In genomic region chr2:8344725-8345124, GRCh38 we compare ENCODE assay signal across 31 cellular contexts.
"Had no signal": no experiment of that assay in that cellular context is flagged by ENCODE, and none has a peak within 500 bp of the region (broad histone marks: within the 10 kb centered on the region; RNA-seq: fewer than 3 reads in every experiment).

No MANE protein-coding gene starts in this region.

- H3K4me3 ChIP-seq: breast epithelium, esophagus squamous epithelium, lower lobe of right lung, ovary, right lobe of liver, thyroid gland, upper lobe of right lung had no signal

- H3K36me3 ChIP-seq: breast epithelium, esophagus squamous epithelium, lower lobe of right lung, neutrophil, ovary, right lobe of liver, thyroid gland, upper lobe of right lung had no signal

- H3K9me3 Mint-ChIP-seq: activated naive CD8-positive, alpha-beta T cell treated with anti-CD3 and anti-CD28 coated beads, Interleukin-2, amount 50 U/mL, for 24 hours; activated T-helper 17 cell treated with anti-CD3 and anti-CD28 coated beads, Interleukin-2, amount 50 U/mL, for 72 hours had no signal

- H3K4me3 Mint-ChIP-seq: activated CD4-positive, alpha-beta T cell treated with anti-CD3 and anti-CD28 coated beads for 36 hours; activated CD8-positive, alpha-beta T cell treated with anti-CD3 and anti-CD28 coated beads, Interleukin-2, amount 10 ng/mL, durations not matched to agents 7 days and 5 days; activated naive CD8-positive, alpha-beta T cell treated with anti-CD3 and anti-CD28 coated beads, Interleukin-2, amount 50 U/mL, for 24 hours; activated T-cell treated with anti-CD3 and anti-CD28 coated beads, Interleukin-2, amount 50 U/mL, for 24 hours; activated T-helper 17 cell treated with anti-CD3 and anti-CD28 coated beads, Interleukin-2, amount 50 U/mL, for 72 hours; dendritic cell treated with granulocyte-macrophage colony-stimulating factor and Interleukin-4, amounts not matched to agents 40 ng/mL and 50 ng/mL, for 4 days; nephron; stimulated activated memory B cell treated with anti-CD40 and anti-IgM and Interleukin-4, amounts not matched to agents 10 μg/mL and 1 μg/mL and 100 μg/mL, for 72 hours; stimulated activated naive CD8-positive, alpha-beta T cell treated with anti-CD3 and anti-CD28 coated beads, Interleukin-15, amount 100 ng/mL, for 72 hours; T-helper 2 cell treated with Interferon-gamma antibody and Interleukin-4, amounts not matched to agents 5 μg/mL and 100 μg/mL, for 36 hours had no signal

- H3K36me3 Mint-ChIP-seq: stimulated activated memory B cell treated with anti-CD40 and anti-IgM and Interleukin-4, amounts not matched to agents 10 μg/mL and 1 μg/mL and 100 μg/mL, for 72 hours had no signal

- H3K27ac ChIP-seq: breast epithelium, esophagus squamous epithelium, lower lobe of right lung, neutrophil, ovary, right lobe of liver, thyroid gland, upper lobe of right lung had no signal

- H3K27me3 ChIP-seq: breast epithelium, esophagus squamous epithelium, neutrophil, ovary, right lobe of liver, thyroid gland, upper lobe of right lung had no signal

- ATAC-seq: activated CD4-positive, alpha-beta T cell treated with anti-CD3 and anti-CD28 coated beads for 36 hours; activated CD8-positive, alpha-beta T cell treated with anti-CD3 and anti-CD28 coated beads, Interleukin-2, amount 10 ng/mL, durations not matched to agents 7 days and 5 days; activated naive CD8-positive, alpha-beta T cell treated with anti-CD3 and anti-CD28 coated beads, Interleukin-2, amount 50 U/mL, for 24 hours; activated T-helper 17 cell treated with anti-CD3 and anti-CD28 coated beads, Interleukin-2, amount 50 U/mL, for 72 hours; left lobe of liver; lower lobe of right lung; stimulated activated memory B cell treated with anti-CD40 and anti-IgM and Interleukin-4, amounts not matched to agents 10 μg/mL and 1 μg/mL and 100 μg/mL, for 72 hours; stimulated activated naive CD8-positive, alpha-beta T cell treated with anti-CD3 and anti-CD28 coated beads, Interleukin-15, amount 100 ng/mL, for 72 hours; upper lobe of right lung had no signal

- H3K9me3 ChIP-seq: breast epithelium, esophagus squamous epithelium, lower lobe of right lung, neutrophil, ovary, right lobe of liver, thyroid gland, upper lobe of right lung had no signal

- DNase-seq: activated CD4-positive, alpha-beta T cell treated with anti-CD3 and anti-CD28 coated beads for 36 hours; activated CD4-positive, CD25-positive, alpha-beta regulatory T cell; activated CD8-positive, alpha-beta T cell treated with anti-CD3 and anti-CD28 coated beads, Interleukin-2, amount 10 ng/mL, durations not matched to agents 7 days and 5 days; activated gamma-delta T cell treated with Interleukin-2 at 50 U/mL for 16 hours; activated naive CD4-positive, alpha-beta T cell treated with anti-CD3 and anti-CD28 coated beads, Interleukin-2, amount 50 U/mL, for 16 hours; activated naive CD8-positive, alpha-beta T cell treated with anti-CD3 and anti-CD28 coated beads, Interleukin-2, amount 50 U/mL, for 24 hours; activated T-cell treated with anti-CD3 and anti-CD28 coated beads, Interleukin-2, amount 50 U/mL, for 24 hours; amygdala; central memory CD4-positive, alpha-beta T cell; esophagus squamous epithelium; kidney; lower lobe of right lung; mesenchymal stem cell; ovary; right lobe of liver; stimulated activated CD4-positive, alpha-beta T cell treated with anti-CD3 and anti-CD28 coated beads, Interleukin-12 subunit alpha, Interleukin-12 subunit beta, amount 100 ng/mL, for 4 hours; stimulated activated CD4-positive, alpha-beta T cell treated with anti-CD3 and anti-CD28 coated beads, Interleukin-4, amount 100 ng/mL, for 24 hours; stimulated activated naive CD8-positive, alpha-beta T cell treated with anti-CD3 and anti-CD28 coated beads, Interleukin-15, amount 100 ng/mL, for 72 hours; substantia nigra; T-helper 1 cell; thyroid gland; upper lobe of right lung had no signal

- H3K27ac Mint-ChIP-seq: activated CD4-positive, alpha-beta T cell treated with anti-CD3 and anti-CD28 coated beads for 36 hours; activated CD8-positive, alpha-beta T cell treated with anti-CD3 and anti-CD28 coated beads, Interleukin-2, amount 10 ng/mL, durations not matched to agents 7 days and 5 days; activated naive CD8-positive, alpha-beta T cell treated with anti-CD3 and anti-CD28 coated beads, Interleukin-2, amount 50 U/mL, for 24 hours; activated T-cell treated with anti-CD3 and anti-CD28 coated beads, Interleukin-2, amount 50 U/mL, for 24 hours; activated T-helper 17 cell treated with anti-CD3 and anti-CD28 coated beads, Interleukin-2, amount 50 U/mL, for 72 hours; dendritic cell treated with granulocyte-macrophage colony-stimulating factor and Interleukin-4, amounts not matched to agents 40 ng/mL and 50 ng/mL, for 4 days; nephron; progenitor cell of endocrine pancreas; stimulated activated memory B cell treated with anti-CD40 and anti-IgM and Interleukin-4, amounts not matched to agents 10 μg/mL and 1 μg/mL and 100 μg/mL, for 72 hours; stimulated activated naive CD8-positive, alpha-beta T cell treated with anti-CD3 and anti-CD28 coated beads, Interleukin-15, amount 100 ng/mL, for 72 hours; T-helper 2 cell treated with Interferon-gamma antibody and Interleukin-4, amounts not matched to agents 5 μg/mL and 100 μg/mL, for 36 hours had no signal

- H3K4me1 ChIP-seq: breast epithelium, esophagus squamous epithelium, lower lobe of right lung, thyroid gland, upper lobe of right lung had no signal

- H3K27me3 Mint-ChIP-seq: activated CD4-positive, alpha-beta T cell treated with anti-CD3 and anti-CD28 coated beads for 36 hours; activated naive CD8-positive, alpha-beta T cell treated with anti-CD3 and anti-CD28 coated beads, Interleukin-2, amount 50 U/mL, for 24 hours; activated T-cell treated with anti-CD3 and anti-CD28 coated beads, Interleukin-2, amount 50 U/mL, for 24 hours; activated T-helper 17 cell treated with anti-CD3 and anti-CD28 coated beads, Interleukin-2, amount 50 U/mL, for 72 hours; dendritic cell treated with granulocyte-macrophage colony-stimulating factor and Interleukin-4, amounts not matched to agents 40 ng/mL and 50 ng/mL, for 4 days; progenitor cell of endocrine pancreas; stimulated activated memory B cell treated with anti-CD40 and anti-IgM and Interleukin-4, amounts not matched to agents 10 μg/mL and 1 μg/mL and 100 μg/mL, for 72 hours had no signal

- H3K4me1 Mint-ChIP-seq: activated CD4-positive, alpha-beta T cell treated with anti-CD3 and anti-CD28 coated beads for 36 hours; activated naive CD8-positive, alpha-beta T cell treated with anti-CD3 and anti-CD28 coated beads, Interleukin-2, amount 50 U/mL, for 24 hours; activated T-helper 17 cell treated with anti-CD3 and anti-CD28 coated beads, Interleukin-2, amount 50 U/mL, for 72 hours; stimulated activated memory B cell treated with anti-CD40 and anti-IgM and Interleukin-4, amounts not matched to agents 10 μg/mL and 1 μg/mL and 100 μg/mL, for 72 hours; stimulated activated naive CD8-positive, alpha-beta T cell treated with anti-CD3 and anti-CD28 coated beads, Interleukin-15, amount 100 ng/mL, for 72 hours had no signal
